Comparison of ENCODE assay signal across 25 cellular contexts in the genomic region with DNA sequence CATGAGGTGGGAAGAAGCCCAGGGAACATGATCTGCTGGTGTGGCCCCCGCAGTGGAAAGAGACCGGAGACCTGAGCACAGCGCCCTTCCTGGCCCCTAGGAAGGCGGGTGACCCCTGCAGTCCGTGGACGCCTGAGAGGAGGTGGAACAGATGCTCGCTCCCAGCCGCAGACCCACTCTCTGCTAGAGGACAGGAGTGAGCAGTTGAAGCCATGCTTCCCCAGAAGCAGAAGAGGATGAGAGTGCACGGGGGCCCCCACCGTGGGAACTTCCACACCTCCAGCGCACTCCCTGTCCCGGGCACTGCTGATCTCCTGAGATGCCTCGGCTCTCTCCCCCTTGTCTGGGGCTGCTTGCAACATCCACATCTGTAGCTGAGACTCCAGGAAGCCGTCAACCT.
"Had no signal": no experiment of that assay in that cellular context is flagged by ENCODE, and none has a peak within 500 bp of the region (broad histone marks: within the 10 kb centered on the region; RNA-seq: fewer than 3 reads in every experiment).

No MANE protein-coding gene starts in this region.

- H3K4me3 ChIP-seq: colonic mucosa, coronary artery, dorsolateral prefrontal cortex, esophagus muscularis mucosa, esophagus squamous epithelium, gastrocnemius medialis, gastroesophageal sphincter, heart left ventricle, heart right ventricle had no signal

- H3K36me3 ChIP-seq: colonic mucosa, gastrocnemius medialis had no signal

- DNase-seq: colonic mucosa; cortex of kidney; dermis blood vessel endothelial cell; dorsolateral prefrontal cortex; effector CD4-positive, alpha-beta T cell; effector CD8-positive, alpha-beta T cell; effector memory CD4-positive, alpha-beta T cell; effector memory CD8-positive, alpha-beta T cell; endodermal cell; erythroblast; esophagus squamous epithelium; foreskin fibroblast; foreskin keratinocyte; foreskin melanocyte; gastrocnemius medialis; glutamatergic neuron; head of caudate nucleus; heart left ventricle; heart right ventricle had no signal

- H3K4me1 Mint-ChIP-seq: endodermal cell had no signal

- H3K27me3 ChIP-seq: colonic mucosa, esophagus muscularis mucosa, esophagus squamous epithelium, foreskin keratinocyte, gastrocnemius medialis, gastroesophageal sphincter, heart left ventricle, heart right ventricle had no signal

- H3K27me3 Mint-ChIP-seq: dendritic cell treated with granulocyte-macrophage colony-stimulating factor and Interleukin-4, amounts not matched to agents 40 ng/mL and 50 ng/mL, for 4 days; effector memory CD8-positive, alpha-beta T cell had no signal

- H3K4me3 Mint-ChIP-seq: dendritic cell treated with granulocyte-macrophage colony-stimulating factor and Interleukin-4, amounts not matched to agents 40 ng/mL and 50 ng/mL, for 4 days; effector memory CD8-positive, alpha-beta T cell; endodermal cell had no signal

- H3K9me3 ChIP-seq: colonic mucosa, esophagus squamous epithelium, gastrocnemius medialis, gastroesophageal sphincter had no signal

- H3K27ac ChIP-seq: colonic mucosa, coronary artery, dorsolateral prefrontal cortex, epithelial cell of prostate, esophagus muscularis mucosa, esophagus squamous epithelium, foreskin keratinocyte, gastrocnemius medialis, gastroesophageal sphincter, heart left ventricle, heart right ventricle had no signal

- H3K27ac Mint-ChIP-seq: dendritic cell treated with granulocyte-macrophage colony-stimulating factor and Interleukin-4, amounts not matched to agents 40 ng/mL and 50 ng/mL, for 4 days; endodermal cell had no signal

- ATAC-seq: effector memory CD8-positive, alpha-beta T cell; esophagus mucosa; foreskin keratinocyte; gastrocnemius medialis; gastroesophageal sphincter; heart left ventricle had no signal

- H3K4me1 ChIP-seq: colonic mucosa, esophagus muscularis mucosa, foreskin keratinocyte, gastrocnemius medialis, gastroesophageal sphincter, heart left ventricle, heart right ventricle had no signal
